In genomic region chr2:191666733-191667132, GRCh38 we compare ENCODE assay signal across 8 cellular contexts. TPM values are rescaled to one million over a fixed set of nuclear protein-coding genes. Genes with fewer than 3 reads are reported as not detected.
DNase-seq lines count a peak whose midpoint lies in the region; ATAC-seq and TF ChIP-seq lines count a peak whose summit lies in the region.

No MANE protein-coding gene starts in this region.

- H3K4me1 Mint-ChIP-seq in activated T-helper 1 cell treated with anti-CD3 and anti-CD28 coated beads, Interleukin-12 subunit alpha, Interleukin-12 subunit beta, Interleukin-2, Interleukin-4 antibody, amounts not matched to agents 30 ng/mL and 10 ng/mL and 1 ng/mL, durations not matched to agents 14 hours and 24 hours and 36 hours (ENCODE audit: low read depth), result peaks cover 26% of the 10 kb centered on the region

- H3K4me3 ChIP-seq in sigmoid colon, result no peak overlapping the region

- H3K27me3 ChIP-seq in sigmoid colon, result no peaks in the 10 kb centered on the region

- H3K36me3 ChIP-seq in sigmoid colon, result no peaks in the 10 kb centered on the region

- peaks cover 3% of the 10 kb centered on the region for H3K36me3 Mint-ChIP-seq in activated T-helper 1 cell treated with anti-CD3 and anti-CD28 coated beads, Interleukin-12 subunit alpha, Interleukin-12 subunit beta, Interleukin-2, Interleukin-4 antibody, amounts not matched to agents 30 ng/mL and 10 ng/mL and 1 ng/mL, durations not matched to agents 14 hours and 24 hours and 36 hours (ENCODE audit: low read depth)

- H3K4me1 ChIP-seq in sigmoid colon, result no peaks in the 10 kb centered on the region

- TF ChIP-seq EP300 in sigmoid colon (IDR thresholded peaks at IDR 0.05), result no peak

- TF ChIP-seq POLR2A in sigmoid colon (IDR thresholded peaks at IDR 0.05), result no peak

- no peaks in the 10 kb centered on the region for H3K27me3 Mint-ChIP-seq in activated T-helper 1 cell treated with anti-CD3 and anti-CD28 coated beads, Interleukin-12 subunit alpha, Interleukin-12 subunit beta, Interleukin-2, Interleukin-4 antibody, amounts not matched to agents 30 ng/mL and 10 ng/mL and 1 ng/mL, durations not matched to agents 14 hours and 24 hours and 36 hours (ENCODE audit: insufficient read depth)

- peak; percentile 27 to 31 for DNase-seq in AML-193 (lab: John Stamatoyannopoulos, UW)
- no peak for DNase-seq in activated T-helper 1 cell treated with anti-CD3 and anti-CD28 coated beads, Interleukin-12 subunit alpha, Interleukin-12 subunit beta, Interleukin-2, Interleukin-4 antibody, amounts not matched to agents 30 ng/mL and 10 ng/mL and 1 ng/mL, durations not matched to agents 14 hours and 24 hours and 36 hours (ENCODE audit: low spot score)
- no peak for DNase-seq in Right ventricle myocardium superior
- DNase-seq in sigmoid colon, result no peak
- no peak for DNase-seq in activated T-cell treated with anti-CD3 and anti-CD28 coated beads, Interleukin-2, amount 50 U/mL, for 48 hours
- DNase-seq in AG20443 (ENCODE audit: low spot score), result no peak

- WGBS in sigmoid colon, 2 donors, result 44 to 50% methylated on average over 3 of the region's 3 CpGs

- no peak for TF ChIP-seq CTCF in sigmoid colon (IDR thresholded peaks at IDR 0.05)

- H3K27ac ChIP-seq in sigmoid colon, result no peak overlapping the region

- intact Hi-C loops in activated T-helper 1 cell treated with anti-CD3 and anti-CD28 coated beads, Interleukin-12 subunit alpha, Interleukin-12 subunit beta, Interleukin-2, Interleukin-4 antibody, amounts not matched to agents 30 ng/mL and 10 ng/mL and 1 ng/mL, durations not matched to agents 14 hours and 24 hours and 36 hours (cut with micrococcal nuclease), result loop anchor here (1.0 kb wide), 2 partner anchors 9 to 49 kb away; no protein-coding TSS in a partner anchor
- intact Hi-C loops in Right ventricle myocardium superior (cut with DNase I) (no loop called here), sigmoid colon (cut with DNase I) (no loop called here)

- ATAC-seq in GM19438 (IDR thresholded peaks at IDR 0.05; ENCODE audit: low read depth, unreplicated experiment) (peak; percentile 59), HG03175 (IDR thresholded peaks at IDR 0.05; ENCODE audit: unreplicated experiment) (peak; percentile 63), Right ventricle myocardium superior (ENCODE audit: poor library complexity) (no peak)

- H3K9me3 Mint-ChIP-seq in activated T-helper 1 cell treated with anti-CD3 and anti-CD28 coated beads, Interleukin-12 subunit alpha, Interleukin-12 subunit beta, Interleukin-2, Interleukin-4 antibody, amounts not matched to agents 30 ng/mL and 10 ng/mL and 1 ng/mL, durations not matched to agents 14 hours and 24 hours and 36 hours, result peaks cover 9% of the 10 kb centered on the region

- H3K4me3 Mint-ChIP-seq in activated T-helper 1 cell treated with anti-CD3 and anti-CD28 coated beads, Interleukin-12 subunit alpha, Interleukin-12 subunit beta, Interleukin-2, Interleukin-4 antibody, amounts not matched to agents 30 ng/mL and 10 ng/mL and 1 ng/mL, durations not matched to agents 14 hours and 24 hours and 36 hours, result no peak overlapping the region

- H3K27ac Mint-ChIP-seq in activated T-helper 1 cell treated with anti-CD3 and anti-CD28 coated beads, Interleukin-12 subunit alpha, Interleukin-12 subunit beta, Interleukin-2, Interleukin-4 antibody, amounts not matched to agents 30 ng/mL and 10 ng/mL and 1 ng/mL, durations not matched to agents 14 hours and 24 hours and 36 hours, result peak overlapping the region; percentile 51

- no peaks in the 10 kb centered on the region for H3K9me3 ChIP-seq in sigmoid colon

RNA-seq across cellular contexts. Expression of gene NABP1, which starts 11.2 kb away (rescaled TPM):
- 51.0 and 58.4 TPM in 2 replicates for total RNA-seq in activated T-helper 1 cell treated with anti-CD3 and anti-CD28 coated beads, Interleukin-12 subunit alpha, Interleukin-12 subunit beta, Interleukin-2, Interleukin-4 antibody, amounts not matched to agents 30 ng/mL and 10 ng/mL and 1 ng/mL, durations not matched to agents 14 hours and 24 hours and 36 hours
- total RNA-seq in Right ventricle myocardium superior (3.7 TPM), sigmoid colon (10 to 100 TPM in 2 of 4 donors, 1 to 10 TPM in 2; 8.2 to 12.7 (median 9.8) TPM)
- polyA plus RNA-seq in sigmoid colon, result 10 to 100 TPM in 1 of 3 donors, 1 to 10 TPM in 2; 4.2 to 15.4 (median 8.6) TPM

Comparison
In these comparisons a context has a peak if more than half of its experiments do, and no peak if none do; other contexts are left out.
1. DNase-seq: peak in AML-193 (2 of 2); none in activated T-helper 1 cell treated with anti-CD3 and anti-CD28 coated beads, Interleukin-12 subunit alpha, Interleukin-12 subunit beta, Interleukin-2, Interleukin-4 antibody, amounts not matched to agents 30 ng/mL and 10 ng/mL and 1 ng/mL, durations not matched to agents 14 hours and 24 hours and 36 hours (single experiment), Right ventricle myocardium superior (single experiment), sigmoid colon (single experiment), activated T-cell treated with anti-CD3 and anti-CD28 coated beads, Interleukin-2, amount 50 U/mL, for 48 hours (0 of 2) and AG20443 (single experiment).